ENCODE assay signal across 1 cellular context in the genomic region with DNA sequence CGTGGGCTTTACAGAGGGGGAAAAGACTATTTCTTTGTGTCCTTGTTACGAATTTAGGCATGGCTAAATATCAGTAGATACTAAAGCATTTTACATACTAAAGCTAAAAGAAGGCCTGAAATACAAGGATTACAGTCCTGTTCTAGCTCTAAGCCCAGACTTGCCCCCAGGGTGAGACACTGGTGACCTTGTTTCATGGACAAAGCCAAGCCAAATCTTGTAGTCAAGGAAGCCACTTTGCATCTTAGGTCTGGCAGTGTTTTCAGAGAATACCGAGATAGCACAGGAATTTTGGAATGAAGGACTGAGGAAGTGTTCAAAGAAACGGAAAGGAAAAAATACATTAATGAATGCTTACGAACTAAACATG.
TF ChIP-seq lines count a peak whose summit lies in the region.

No MANE protein-coding gene starts in this region.

TF ChIP-seq in endothelial cell of umbilical vein, 7 proteins besides CTCF, POLR2A, EP300 and RAD21:
- TF ChIP-seq FOS (IDR thresholded peaks at IDR 0.05; ENCODE audit: borderline replicate concordance, insufficient read depth, low read length) = no peak
- no peak for TF ChIP-seq EZH2 (IDR thresholded peaks at IDR 0.05; ENCODE audit: borderline replicate concordance, low read depth, low read length, severe bottlenecking)
